ENCODE assay signal across 12 cellular contexts in genomic region chr6:118680452-118681095, GRCh38. TPM values are rescaled to one million over a fixed set of nuclear protein-coding genes. Genes with fewer than 3 reads are reported as not detected.
DNase-seq lines count a peak whose midpoint lies in the region; ATAC-seq and TF ChIP-seq lines count a peak whose summit lies in the region.
"Had no signal": no experiment of that assay in that cellular context is flagged by ENCODE, and none has a peak within 500 bp of the region (broad histone marks: within the 10 kb centered on the region; RNA-seq: fewer than 3 reads in every experiment).

No MANE protein-coding gene starts in this region.

- no peaks in the 10 kb centered on the region for H3K79me2 ChIP-seq in neural progenitor cell (ENCODE audit: low read depth)

- no peaks in the 10 kb centered on the region for H4K20me1 ChIP-seq in neural progenitor cell (ENCODE audit: low read depth)
- H4K20me1 ChIP-seq: BLaER1 treated with 17β-estradiol and CSF1 and Interleukin-3, amounts not matched to agents 10 nM and 100 nM had no signal

- H3K4me1 ChIP-seq in neural progenitor cell (peaks cover 2% of the 10 kb centered on the region), heart right ventricle (peaks cover 0 to 15% (median 0%) of the 10 kb centered on the region in 9 donors)
- H3K4me1 ChIP-seq: BLaER1 treated with 17β-estradiol and CSF1 and Interleukin-3, amounts not matched to agents 10 nM and 100 nM had no signal

- no peaks in the 10 kb centered on the region for H3F3A ChIP-seq in neural progenitor cell (ENCODE audit: low read depth)

- intact Hi-C loops in CD4-positive, alpha-beta T cell (cut with DNase I, micrococcal nuclease) = no loop called here
- intact Hi-C loops in heart right ventricle (cut with DNase I) = no loop called here

- TF ChIP-seq CTCF in CD4-positive, alpha-beta T cell (IDR thresholded peaks at IDR 0.05) = no peak
- TF ChIP-seq CTCF in neural progenitor cell (IDR thresholded peaks at IDR 0.05) (no peak), heart right ventricle (IDR thresholded peaks at IDR 0.05) (no peak)

- peak overlapping the region; percentile 2 for H3K4me3 Mint-ChIP-seq in CD4-positive, alpha-beta T cell
- H3K4me3 Mint-ChIP-seq in neural progenitor cell = no peak overlapping the region

- DNase-seq in CD4-positive, alpha-beta T cell = no peak
- peak in 14 of 61 donors; percentile 1 to 52 (median 11) for DNase-seq in caudate nucleus (lab: John Stamatoyannopoulos, UW)
- DNase-seq in neural progenitor cell (ENCODE audit: low spot score) = no peak
- DNase-seq in NCI-H1048 (lab: John Stamatoyannopoulos, UW) = no peak
- no peak for DNase-seq in SKM-1 treated with dmso at 0.1 percent for 144 hours (lab: John Stamatoyannopoulos, UW; ENCODE audit: unreplicated experiment)
- no peak for DNase-seq in heart right ventricle
- DNase-seq: left ventricle myocardium superior, pancreas, T1000 had no signal

- peaks cover 26% of the 10 kb centered on the region for H3K36me3 Mint-ChIP-seq in CD4-positive, alpha-beta T cell (ENCODE audit: low read depth)
- no peaks in the 10 kb centered on the region for H3K36me3 Mint-ChIP-seq in neural progenitor cell

- no peak overlapping the region for H3K4me2 ChIP-seq in neural progenitor cell
- H3K4me2 ChIP-seq: BLaER1 treated with 17β-estradiol and CSF1 and Interleukin-3, amounts not matched to agents 10 nM and 100 nM had no signal

- H3K9me3 ChIP-seq in CD4-positive, alpha-beta T cell (ENCODE audit: control insufficient read depth, low read length) = no peaks in the 10 kb centered on the region
- no peaks in the 10 kb centered on the region for H3K9me3 ChIP-seq in neural progenitor cell (ENCODE audit: low read depth)
- H3K9me3 ChIP-seq in heart right ventricle = no peaks in the 10 kb centered on the region
- H3K9me3 ChIP-seq: BLaER1 treated with 17β-estradiol and CSF1 and Interleukin-3, amounts not matched to agents 10 nM and 100 nM; pancreas had no signal

- no peaks in the 10 kb centered on the region for H3K9me3 Mint-ChIP-seq in CD4-positive, alpha-beta T cell
- H3K9me3 Mint-ChIP-seq in neural progenitor cell = no peaks in the 10 kb centered on the region

- H3K4me3 ChIP-seq in neural progenitor cell (no peak overlapping the region), heart right ventricle (no peak overlapping the region)
- H3K4me3 ChIP-seq: BLaER1 treated with 17β-estradiol and CSF1 and Interleukin-3, amounts not matched to agents 10 nM and 100 nM; pancreas had no signal

- H3K4me1 Mint-ChIP-seq in CD4-positive, alpha-beta T cell (ENCODE audit: low read depth) = peaks cover 81% of the 10 kb centered on the region
- peaks cover 2% of the 10 kb centered on the region for H3K4me1 Mint-ChIP-seq in neural progenitor cell

- H3K9ac ChIP-seq in neural progenitor cell = no peak overlapping the region
- H3K9ac ChIP-seq: BLaER1 treated with 17β-estradiol and CSF1 and Interleukin-3, amounts not matched to agents 10 nM and 100 nM had no signal

- 87% methylated on average over 9 of the region's 9 CpGs for WGBS in heart right ventricle, 2 donors

- no peak overlapping the region for H2AFZ ChIP-seq in neural progenitor cell (replicated peaks)

- H3K27me3 Mint-ChIP-seq in CD4-positive, alpha-beta T cell = no peaks in the 10 kb centered on the region
- H3K27me3 Mint-ChIP-seq in neural progenitor cell (ENCODE audit: insufficient read depth, low read depth) = no peaks in the 10 kb centered on the region

- H3K27ac Mint-ChIP-seq in CD4-positive, alpha-beta T cell = peak overlapping the region; percentile 45
- H3K27ac Mint-ChIP-seq in neural progenitor cell = peak overlapping the region; percentile 36

- no peak overlapping the region for H3K27ac ChIP-seq in CD4-positive, alpha-beta T cell (ENCODE audit: low read depth, low read length)
- peak overlapping the region; percentile 30 for H3K27ac ChIP-seq in caudate nucleus (ENCODE audit: low read depth, low read length)
- H3K27ac ChIP-seq in neural progenitor cell = no peak overlapping the region
- no peak overlapping the region for H3K27ac ChIP-seq in heart right ventricle
- H3K27ac ChIP-seq: BLaER1 treated with 17β-estradiol and CSF1 and Interleukin-3, amounts not matched to agents 10 nM and 100 nM had no signal

- POLR2A ChIA-PET in CD4-positive, alpha-beta T cell (lab: Charles Lee) = interaction anchor here (0.7 to 1.4 kb wide), 3 partner anchors 17 to 219 kb away, joined by 3 to 4 read pairs (median 3); no protein-coding TSS in a partner anchor

- ATAC-seq in CD4-positive, alpha-beta T cell (ENCODE audit: poor library complexity) = peak; percentile 48
- ATAC-seq in HG03469 (IDR thresholded peaks at IDR 0.05; ENCODE audit: unreplicated experiment) = peak; percentile 71
- no peak for ATAC-seq in heart right ventricle
- no peak for ATAC-seq in HG03439 (IDR thresholded peaks at IDR 0.05; ENCODE audit: unreplicated experiment)
- ATAC-seq: left ventricle myocardium superior had no signal

- H3K36me3 ChIP-seq in neural progenitor cell = no peaks in the 10 kb centered on the region
- no peaks in the 10 kb centered on the region for H3K36me3 ChIP-seq in heart right ventricle
- H3K36me3 ChIP-seq: BLaER1 treated with 17β-estradiol and CSF1 and Interleukin-3, amounts not matched to agents 10 nM and 100 nM; pancreas had no signal

- H3K27me3 ChIP-seq in CD4-positive, alpha-beta T cell (ENCODE audit: control insufficient read depth, insufficient read depth, low read length) = no peaks in the 10 kb centered on the region
- no peaks in the 10 kb centered on the region for H3K27me3 ChIP-seq in neural progenitor cell
- no peaks in the 10 kb centered on the region for H3K27me3 ChIP-seq in heart right ventricle
- H3K27me3 ChIP-seq: BLaER1 treated with 17β-estradiol and CSF1 and Interleukin-3, amounts not matched to agents 10 nM and 100 nM; pancreas had no signal

- CTCF ChIA-PET in CD4-positive, alpha-beta T cell (lab: Charles Lee) = interaction anchor here (0.7 to 1.2 kb wide), 3 partner anchors 22 to 53 kb away, joined by 3 to 4 read pairs (median 3); partner anchors contain the start of gene CEP85L

RNA-seq across cellular contexts. Expression of gene CEP85L, which starts 29.2 kb away (rescaled TPM):
- total RNA-seq in CD4-positive, alpha-beta T cell = 10 to 100 TPM; 76.2 to 80.7 TPM
- total RNA-seq in neural progenitor cell (ENCODE audit: low replicate concordance) (6.0 and 12.6 TPM in 2 replicates), heart right ventricle (10 to 100 TPM in 3 of 10 donors, 1 to 10 TPM in 7; 5.4 to 19.2 (median 8.1) TPM)
- polyA plus RNA-seq in heart right ventricle = 10 to 100 TPM in 1 of 2 donors, 1 to 10 TPM in 1; 1.0 to 11.0 TPM

Comparison
In these comparisons a context has a peak if more than half of its experiments do, and no peak if none do; other contexts are left out.
1. ATAC-seq: peak in CD4-positive, alpha-beta T cell (single experiment) and HG03469 (single experiment); none in heart right ventricle (0 of 8) and HG03439 (single experiment).